In the genomic region with DNA sequence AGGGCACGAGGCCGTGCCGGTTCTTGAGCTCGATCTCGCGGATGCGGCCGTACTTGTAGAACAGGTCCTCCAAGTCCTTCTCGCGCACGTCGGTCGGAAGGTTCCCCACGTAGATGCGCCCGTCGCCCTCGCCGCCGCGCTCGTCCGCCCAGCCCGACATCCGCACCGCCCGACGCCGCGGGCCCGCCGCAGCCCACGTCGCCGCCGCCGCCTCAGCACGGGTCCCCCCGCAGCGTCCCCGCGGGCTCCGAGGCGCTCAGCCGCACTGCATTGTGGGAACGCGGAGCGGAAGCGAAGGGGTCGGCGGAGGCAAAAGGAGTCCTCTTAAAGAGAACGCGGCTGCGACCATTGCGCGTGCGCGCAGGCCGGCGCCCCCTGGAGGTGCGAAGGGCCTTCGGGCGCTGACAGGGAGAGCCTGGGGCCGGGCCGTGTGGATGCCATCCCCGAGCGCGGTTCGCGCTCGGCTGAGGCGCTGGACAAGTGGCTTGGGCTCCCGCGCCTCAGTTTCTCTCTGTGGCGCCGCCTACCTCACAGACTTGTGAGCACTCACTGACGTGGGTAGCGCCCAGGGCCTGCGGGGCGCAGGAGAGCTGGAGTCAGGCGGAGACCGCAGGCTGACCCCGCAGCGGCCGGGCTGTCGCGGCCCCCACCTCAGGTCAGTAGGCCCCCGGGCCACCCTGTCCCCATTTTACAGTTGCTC, we compare ENCODE assay signal across 1 cellular context.
A peak's percentile ranks its signal among the peaks of the same experiment; 100 is the strongest.
TF ChIP-seq lines count a peak whose summit lies in the region.

A gene with protein sequence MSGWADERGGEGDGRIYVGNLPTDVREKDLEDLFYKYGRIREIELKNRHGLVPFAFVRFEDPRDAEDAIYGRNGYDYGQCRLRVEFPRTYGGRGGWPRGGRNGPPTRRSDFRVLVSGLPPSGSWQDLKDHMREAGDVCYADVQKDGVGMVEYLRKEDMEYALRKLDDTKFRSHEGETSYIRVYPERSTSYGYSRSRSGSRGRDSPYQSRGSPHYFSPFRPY (minus strand): TSS at position 299 of the 700 bp plus-strand sequence. CDS start 139 bp downstream, at position 160.

TF ChIP-seq in K562, 482 proteins besides CTCF, POLR2A, EP300 and RAD21 (continued from another document and continues in another):
- TF ChIP-seq SRF (CRISPR knock-in tag; IDR thresholded peaks at IDR 0.05) (no peak), XRCC5 (IDR thresholded peaks at IDR 0.05; ENCODE audit: low read depth, low read length) (peak; percentile 89; the same call in 1 of the 2 replicates), EWSR1 (IDR thresholded peaks at IDR 0.05; ENCODE audit: borderline replicate concordance, low read depth, partially characterized antibody) (no peak), FOXJ3 (CRISPR knock-in tag; IDR thresholded peaks at IDR 0.05) (no peak), HDGF (IDR thresholded peaks at IDR 0.05) (no peak), ARNT (IDR thresholded peaks at IDR 0.05) (no peak), ZC3H8 (IDR thresholded peaks at IDR 0.05) (no peak), NR2C1 (IDR thresholded peaks at IDR 0.05) (no peak), NR2C1 (tag; IDR thresholded peaks at IDR 0.05) (peak; percentile 60), BCL6 (CRISPR knock-in tag; IDR thresholded peaks at IDR 0.05) (no peak), ZNF766 (CRISPR knock-in tag; conservative IDR thresholded peaks at IDR 0.05) (no peak), SRSF1 (IDR thresholded peaks at IDR 0.05; ENCODE audit: low read depth, low read length) (no peak), TARDBP (IDR thresholded peaks at IDR 0.05) (peak; percentile 48; the same call in 1 of the 2 replicates), ZFP1 (CRISPR knock-in tag; IDR thresholded peaks at IDR 0.05) (no peak), MAFG (tag; conservative IDR thresholded peaks at IDR 0.05) (no peak), TRIM28 (IDR thresholded peaks at IDR 0.05) (no peak), KAT8 (IDR thresholded peaks at IDR 0.05; ENCODE audit: low read depth) (no peak), PURB (CRISPR knock-in tag; IDR thresholded peaks at IDR 0.05; ENCODE audit: low read depth) (no peak), HDAC8 (tag; IDR thresholded peaks at IDR 0.05) (no peak), ZNF41 (CRISPR knock-in tag; conservative IDR thresholded peaks at IDR 0.05) (no peak), RBM39 (optimal IDR thresholded peaks at IDR 0.05; ENCODE audit: low read depth, low read length) (no peak), ARHGAP35 (IDR thresholded peaks at IDR 0.05; ENCODE audit: partially characterized antibody) (no peak), ZNF696 (CRISPR knock-in tag; conservative IDR thresholded peaks at IDR 0.05) (no peak), HMG20B (CRISPR knock-in tag; IDR thresholded peaks at IDR 0.05) (no peak), CC2D1A (IDR thresholded peaks at IDR 0.05) (no peak), NCOA1 (IDR thresholded peaks at IDR 0.05; ENCODE audit: low read depth) (no peak), BRCA1 (IDR thresholded peaks at IDR 0.05) (no peak), BRCA1 (CRISPR knock-in tag; IDR thresholded peaks at IDR 0.05) (no peak), NCOA6 (IDR thresholded peaks at IDR 0.05) (no peak), POLR2B (IDR thresholded peaks at IDR 0.05; ENCODE audit: low read depth, partially characterized antibody) (peak; percentile 77), GABPA (tag; conservative IDR thresholded peaks at IDR 0.05; ENCODE audit: low read depth) (peak; percentile 75), MEF2D (tag; conservative IDR thresholded peaks at IDR 0.05; ENCODE audit: low read depth) (no peak)
- TF ChIP-seq, protein P1, sequence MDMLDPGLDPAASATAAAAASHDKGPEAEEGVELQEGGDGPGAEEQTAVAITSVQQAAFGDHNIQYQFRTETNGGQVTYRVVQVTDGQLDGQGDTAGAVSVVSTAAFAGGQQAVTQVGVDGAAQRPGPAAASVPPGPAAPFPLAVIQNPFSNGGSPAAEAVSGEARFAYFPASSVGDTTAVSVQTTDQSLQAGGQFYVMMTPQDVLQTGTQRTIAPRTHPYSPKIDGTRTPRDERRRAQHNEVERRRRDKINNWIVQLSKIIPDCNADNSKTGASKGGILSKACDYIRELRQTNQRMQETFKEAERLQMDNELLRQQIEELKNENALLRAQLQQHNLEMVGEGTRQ (CRISPR knock-in tag; IDR thresholded peaks at IDR 0.05), result 0 out of 2 replicates have a peak, but pooled peaks have one; percentile 11
- TF ChIP-seq, protein P2, sequence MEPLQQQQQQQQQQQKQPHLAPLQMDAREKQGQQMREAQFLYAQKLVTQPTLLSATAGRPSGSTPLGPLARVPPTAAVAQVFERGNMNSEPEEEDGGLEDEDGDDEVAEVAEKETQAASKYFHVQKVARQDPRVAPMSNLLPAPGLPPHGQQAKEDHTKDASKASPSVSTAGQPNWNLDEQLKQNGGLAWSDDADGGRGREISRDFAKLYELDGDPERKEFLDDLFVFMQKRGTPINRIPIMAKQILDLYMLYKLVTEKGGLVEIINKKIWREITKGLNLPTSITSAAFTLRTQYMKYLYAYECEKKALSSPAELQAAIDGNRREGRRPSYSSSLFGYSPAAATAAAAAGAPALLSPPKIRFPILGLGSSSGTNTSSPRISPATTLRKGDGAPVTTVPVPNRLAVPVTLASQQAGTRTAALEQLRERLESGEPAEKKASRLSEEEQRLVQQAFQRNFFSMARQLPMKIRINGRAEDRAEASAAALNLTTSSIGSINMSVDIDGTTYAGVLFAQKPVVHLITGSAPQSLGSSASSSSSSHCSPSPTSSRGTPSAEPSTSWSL (CRISPR knock-in tag; IDR thresholded peaks at IDR 0.05; ENCODE audit: borderline replicate concordance), result no peak
- TF ChIP-seq, protein P3, sequence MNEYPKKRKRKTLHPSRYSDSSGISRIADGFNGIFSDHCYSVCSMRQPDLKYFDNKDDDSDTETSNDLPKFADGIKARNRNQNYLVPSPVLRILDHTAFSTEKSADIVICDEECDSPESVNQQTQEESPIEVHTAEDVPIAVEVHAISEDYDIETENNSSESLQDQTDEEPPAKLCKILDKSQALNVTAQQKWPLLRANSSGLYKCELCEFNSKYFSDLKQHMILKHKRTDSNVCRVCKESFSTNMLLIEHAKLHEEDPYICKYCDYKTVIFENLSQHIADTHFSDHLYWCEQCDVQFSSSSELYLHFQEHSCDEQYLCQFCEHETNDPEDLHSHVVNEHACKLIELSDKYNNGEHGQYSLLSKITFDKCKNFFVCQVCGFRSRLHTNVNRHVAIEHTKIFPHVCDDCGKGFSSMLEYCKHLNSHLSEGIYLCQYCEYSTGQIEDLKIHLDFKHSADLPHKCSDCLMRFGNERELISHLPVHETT (CRISPR knock-in tag; conservative IDR thresholded peaks at IDR 0.05 in 1 of 2, IDR thresholded peaks at IDR 0.05 in 1 of 2), result peak in 1 of 2 experiments; percentile 80; a peak in 2 of 4 replicates
- TF ChIP-seq, protein P4, sequence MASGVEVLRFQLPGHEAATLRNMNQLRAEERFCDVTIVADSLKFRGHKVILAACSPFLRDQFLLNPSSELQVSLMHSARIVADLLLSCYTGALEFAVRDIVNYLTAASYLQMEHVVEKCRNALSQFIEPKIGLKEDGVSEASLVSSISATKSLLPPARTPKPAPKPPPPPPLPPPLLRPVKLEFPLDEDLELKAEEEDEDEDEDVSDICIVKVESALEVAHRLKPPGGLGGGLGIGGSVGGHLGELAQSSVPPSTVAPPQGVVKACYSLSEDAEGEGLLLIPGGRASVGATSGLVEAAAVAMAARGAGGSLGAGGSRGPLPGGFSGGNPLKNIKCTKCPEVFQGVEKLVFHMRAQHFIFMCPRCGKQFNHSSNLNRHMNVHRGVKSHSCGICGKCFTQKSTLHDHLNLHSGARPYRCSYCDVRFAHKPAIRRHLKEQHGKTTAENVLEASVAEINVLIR (CRISPR knock-in tag; IDR thresholded peaks at IDR 0.05), result no peak; the same call in 1 of the 2 replicates
- TF ChIP-seq, protein P5, sequence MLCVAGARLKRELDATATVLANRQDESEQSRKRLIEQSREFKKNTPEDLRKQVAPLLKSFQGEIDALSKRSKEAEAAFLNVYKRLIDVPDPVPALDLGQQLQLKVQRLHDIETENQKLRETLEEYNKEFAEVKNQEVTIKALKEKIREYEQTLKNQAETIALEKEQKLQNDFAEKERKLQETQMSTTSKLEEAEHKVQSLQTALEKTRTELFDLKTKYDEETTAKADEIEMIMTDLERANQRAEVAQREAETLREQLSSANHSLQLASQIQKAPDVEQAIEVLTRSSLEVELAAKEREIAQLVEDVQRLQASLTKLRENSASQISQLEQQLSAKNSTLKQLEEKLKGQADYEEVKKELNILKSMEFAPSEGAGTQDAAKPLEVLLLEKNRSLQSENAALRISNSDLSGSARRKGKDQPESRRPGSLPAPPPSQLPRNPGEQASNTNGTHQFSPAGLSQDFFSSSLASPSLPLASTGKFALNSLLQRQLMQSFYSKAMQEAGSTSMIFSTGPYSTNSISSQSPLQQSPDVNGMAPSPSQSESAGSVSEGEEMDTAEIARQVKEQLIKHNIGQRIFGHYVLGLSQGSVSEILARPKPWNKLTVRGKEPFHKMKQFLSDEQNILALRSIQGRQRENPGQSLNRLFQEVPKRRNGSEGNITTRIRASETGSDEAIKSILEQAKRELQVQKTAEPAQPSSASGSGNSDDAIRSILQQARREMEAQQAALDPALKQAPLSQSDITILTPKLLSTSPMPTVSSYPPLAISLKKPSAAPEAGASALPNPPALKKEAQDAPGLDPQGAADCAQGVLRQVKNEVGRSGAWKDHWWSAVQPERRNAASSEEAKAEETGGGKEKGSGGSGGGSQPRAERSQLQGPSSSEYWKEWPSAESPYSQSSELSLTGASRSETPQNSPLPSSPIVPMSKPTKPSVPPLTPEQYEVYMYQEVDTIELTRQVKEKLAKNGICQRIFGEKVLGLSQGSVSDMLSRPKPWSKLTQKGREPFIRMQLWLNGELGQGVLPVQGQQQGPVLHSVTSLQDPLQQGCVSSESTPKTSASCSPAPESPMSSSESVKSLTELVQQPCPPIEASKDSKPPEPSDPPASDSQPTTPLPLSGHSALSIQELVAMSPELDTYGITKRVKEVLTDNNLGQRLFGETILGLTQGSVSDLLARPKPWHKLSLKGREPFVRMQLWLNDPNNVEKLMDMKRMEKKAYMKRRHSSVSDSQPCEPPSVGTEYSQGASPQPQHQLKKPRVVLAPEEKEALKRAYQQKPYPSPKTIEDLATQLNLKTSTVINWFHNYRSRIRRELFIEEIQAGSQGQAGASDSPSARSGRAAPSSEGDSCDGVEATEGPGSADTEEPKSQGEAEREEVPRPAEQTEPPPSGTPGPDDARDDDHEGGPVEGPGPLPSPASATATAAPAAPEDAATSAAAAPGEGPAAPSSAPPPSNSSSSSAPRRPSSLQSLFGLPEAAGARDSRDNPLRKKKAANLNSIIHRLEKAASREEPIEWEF (CRISPR knock-in tag; IDR thresholded peaks at IDR 0.05), result no peak
- TF ChIP-seq, protein P6, sequence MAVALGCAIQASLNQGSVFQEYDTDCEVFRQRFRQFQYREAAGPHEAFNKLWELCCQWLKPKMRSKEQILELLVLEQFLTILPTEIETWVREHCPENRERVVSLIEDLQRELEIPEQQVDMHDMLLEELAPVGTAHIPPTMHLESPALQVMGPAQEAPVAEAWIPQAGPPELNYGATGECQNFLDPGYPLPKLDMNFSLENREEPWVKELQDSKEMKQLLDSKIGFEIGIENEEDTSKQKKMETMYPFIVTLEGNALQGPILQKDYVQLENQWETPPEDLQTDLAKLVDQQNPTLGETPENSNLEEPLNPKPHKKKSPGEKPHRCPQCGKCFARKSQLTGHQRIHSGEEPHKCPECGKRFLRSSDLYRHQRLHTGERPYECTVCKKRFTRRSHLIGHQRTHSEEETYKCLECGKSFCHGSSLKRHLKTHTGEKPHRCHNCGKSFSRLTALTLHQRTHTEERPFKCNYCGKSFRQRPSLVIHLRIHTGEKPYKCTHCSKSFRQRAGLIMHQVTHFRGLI (CRISPR knock-in tag; IDR thresholded peaks at IDR 0.05), result no peak
- TF ChIP-seq, protein P7, sequence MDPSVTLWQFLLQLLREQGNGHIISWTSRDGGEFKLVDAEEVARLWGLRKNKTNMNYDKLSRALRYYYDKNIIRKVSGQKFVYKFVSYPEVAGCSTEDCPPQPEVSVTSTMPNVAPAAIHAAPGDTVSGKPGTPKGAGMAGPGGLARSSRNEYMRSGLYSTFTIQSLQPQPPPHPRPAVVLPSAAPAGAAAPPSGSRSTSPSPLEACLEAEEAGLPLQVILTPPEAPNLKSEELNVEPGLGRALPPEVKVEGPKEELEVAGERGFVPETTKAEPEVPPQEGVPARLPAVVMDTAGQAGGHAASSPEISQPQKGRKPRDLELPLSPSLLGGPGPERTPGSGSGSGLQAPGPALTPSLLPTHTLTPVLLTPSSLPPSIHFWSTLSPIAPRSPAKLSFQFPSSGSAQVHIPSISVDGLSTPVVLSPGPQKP (CRISPR knock-in tag; IDR thresholded peaks at IDR 0.05), result no peak
- TF ChIP-seq, protein P8, sequence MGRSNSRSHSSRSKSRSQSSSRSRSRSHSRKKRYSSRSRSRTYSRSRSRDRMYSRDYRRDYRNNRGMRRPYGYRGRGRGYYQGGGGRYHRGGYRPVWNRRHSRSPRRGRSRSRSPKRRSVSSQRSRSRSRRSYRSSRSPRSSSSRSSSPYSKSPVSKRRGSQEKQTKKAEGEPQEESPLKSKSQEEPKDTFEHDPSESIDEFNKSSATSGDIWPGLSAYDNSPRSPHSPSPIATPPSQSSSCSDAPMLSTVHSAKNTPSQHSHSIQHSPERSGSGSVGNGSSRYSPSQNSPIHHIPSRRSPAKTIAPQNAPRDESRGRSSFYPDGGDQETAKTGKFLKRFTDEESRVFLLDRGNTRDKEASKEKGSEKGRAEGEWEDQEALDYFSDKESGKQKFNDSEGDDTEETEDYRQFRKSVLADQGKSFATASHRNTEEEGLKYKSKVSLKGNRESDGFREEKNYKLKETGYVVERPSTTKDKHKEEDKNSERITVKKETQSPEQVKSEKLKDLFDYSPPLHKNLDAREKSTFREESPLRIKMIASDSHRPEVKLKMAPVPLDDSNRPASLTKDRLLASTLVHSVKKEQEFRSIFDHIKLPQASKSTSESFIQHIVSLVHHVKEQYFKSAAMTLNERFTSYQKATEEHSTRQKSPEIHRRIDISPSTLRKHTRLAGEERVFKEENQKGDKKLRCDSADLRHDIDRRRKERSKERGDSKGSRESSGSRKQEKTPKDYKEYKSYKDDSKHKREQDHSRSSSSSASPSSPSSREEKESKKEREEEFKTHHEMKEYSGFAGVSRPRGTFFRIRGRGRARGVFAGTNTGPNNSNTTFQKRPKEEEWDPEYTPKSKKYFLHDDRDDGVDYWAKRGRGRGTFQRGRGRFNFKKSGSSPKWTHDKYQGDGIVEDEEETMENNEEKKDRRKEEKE (IDR thresholded peaks at IDR 0.05; ENCODE audit: borderline replicate concordance in 1 of 2, control insufficient read depth in 1 of 2, low read depth in 2 of 2, low read length in 1 of 2), result no peak
- TF ChIP-seq, protein P9, sequence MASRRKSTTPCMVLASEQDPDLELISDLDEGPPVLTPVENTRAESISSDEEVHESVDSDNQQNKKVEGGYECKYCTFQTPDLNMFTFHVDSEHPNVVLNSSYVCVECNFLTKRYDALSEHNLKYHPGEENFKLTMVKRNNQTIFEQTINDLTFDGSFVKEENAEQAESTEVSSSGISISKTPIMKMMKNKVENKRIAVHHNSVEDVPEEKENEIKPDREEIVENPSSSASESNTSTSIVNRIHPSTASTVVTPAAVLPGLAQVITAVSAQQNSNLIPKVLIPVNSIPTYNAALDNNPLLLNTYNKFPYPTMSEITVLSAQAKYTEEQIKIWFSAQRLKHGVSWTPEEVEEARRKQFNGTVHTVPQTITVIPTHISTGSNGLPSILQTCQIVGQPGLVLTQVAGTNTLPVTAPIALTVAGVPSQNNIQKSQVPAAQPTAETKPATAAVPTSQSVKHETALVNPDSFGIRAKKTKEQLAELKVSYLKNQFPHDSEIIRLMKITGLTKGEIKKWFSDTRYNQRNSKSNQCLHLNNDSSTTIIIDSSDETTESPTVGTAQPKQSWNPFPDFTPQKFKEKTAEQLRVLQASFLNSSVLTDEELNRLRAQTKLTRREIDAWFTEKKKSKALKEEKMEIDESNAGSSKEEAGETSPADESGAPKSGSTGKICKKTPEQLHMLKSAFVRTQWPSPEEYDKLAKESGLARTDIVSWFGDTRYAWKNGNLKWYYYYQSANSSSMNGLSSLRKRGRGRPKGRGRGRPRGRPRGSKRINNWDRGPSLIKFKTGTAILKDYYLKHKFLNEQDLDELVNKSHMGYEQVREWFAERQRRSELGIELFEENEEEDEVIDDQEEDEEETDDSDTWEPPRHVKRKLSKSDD (conservative IDR thresholded peaks at IDR 0.05; ENCODE audit: low read length), result 0 out of 2 replicates have a peak, but pooled peaks have one; percentile 36
